ENCODE assay signal across 11 cellular contexts in genomic region chr17:76145231-76146052, GRCh38. TPM values are rescaled to one million over a fixed set of nuclear protein-coding genes. Genes with fewer than 3 reads are reported as not detected.
DNase-seq lines count a peak whose midpoint lies in the region; ATAC-seq, FAIRE-seq and TF ChIP-seq lines count a peak whose summit lies in the region.
"Had no signal": no experiment of that assay in that cellular context is flagged by ENCODE, and none has a peak within 500 bp of the region (broad histone marks: within the 10 kb centered on the region; RNA-seq: fewer than 3 reads in every experiment).

No MANE protein-coding gene starts in this region.

- TF ChIP-seq CTCF in OCI-LY7 (conservative IDR thresholded peaks at IDR 0.05; ENCODE audit: low read length) (no peak), GM12878 (IDR thresholded peaks at IDR 0.05 in 2 of 3, conservative IDR thresholded peaks at IDR 0.05 in 1 of 3; ENCODE audit: control insufficient read depth in 2 of 3, extremely low read depth in 1 of 3, insufficient read depth in 1 of 3, low read depth in 3 of 3, low read length in 3 of 3) (no peak)

- 33% methylated on average over 25 of the region's 25 CpGs for WGBS in GM12878 (ENCODE audit: insufficient coverage, insufficient replicate concordance, low lambda C conversion rate, missing lambda C conversion rate)

- H3K9me3 Mint-ChIP-seq in stimulated activated effector memory CD8-positive, alpha-beta T cell treated with anti-CD3 and anti-CD28 coated beads, Interleukin-12 subunit alpha, Interleukin-12 subunit beta, amount 100 ng/mL, for 72 hours, result no peaks in the 10 kb centered on the region
- H3K9me3 Mint-ChIP-seq: neural crest cell had no signal

- POLR2A ChIA-PET in OCI-LY7 (lab: Charles Lee) (interaction anchor here (0.6 to 3.1 kb wide), 12 partner anchors 12 to 290 kb away, joined by 3 to 14 read pairs (median 4); no protein-coding TSS in a partner anchor), GM12878 (lab: Charles Lee) (interaction anchor here (0.6 to 1.0 kb wide), 2 partner anchors 42 to 947 kb away, joined by 3 to 4 read pairs; no protein-coding TSS in a partner anchor)

- peak overlapping the region; percentile 18 for H3K9ac ChIP-seq in GM12878 (ENCODE audit: control insufficient read depth, insufficient read depth, low read length)

- peaks cover 62% of the 10 kb centered on the region for H3K4me1 Mint-ChIP-seq in stimulated activated effector memory CD8-positive, alpha-beta T cell treated with anti-CD3 and anti-CD28 coated beads, Interleukin-12 subunit alpha, Interleukin-12 subunit beta, amount 100 ng/mL, for 72 hours

- H3K4me1 ChIP-seq in OCI-LY7 (ENCODE audit: insufficient read depth, low read length, poor library complexity, severe bottlenecking) (peaks cover 66% of the 10 kb centered on the region), GM12878 (ENCODE audit: control insufficient read depth, insufficient read depth, low read length) (peaks cover 30% of the 10 kb centered on the region)

- peak overlapping the region; percentile 69 for H3K4me2 ChIP-seq in OCI-LY7 (ENCODE audit: low read length)
- H3K4me2 ChIP-seq in GM12878 (ENCODE audit: control insufficient read depth, insufficient read depth), result peak overlapping the region; percentile 81

- peak overlapping the region; percentile 48 for H3K4me3 ChIP-seq in OCI-LY7 (ENCODE audit: low read depth, low read length, poor library complexity, severe bottlenecking)
- no peak overlapping the region for H3K4me3 ChIP-seq in GM12878

- in situ Hi-C loops in GM12878 (cut with MboI), result no loop called here

- intact Hi-C loops in OCI-LY7 (cut with micrococcal nuclease; ENCODE audit: unreplicated experiment) (loop anchor here (2.0 kb wide), 1 partner anchor 127 kb away; no protein-coding TSS in a partner anchor), GM12878 (cut with micrococcal nuclease; ENCODE audit: unreplicated experiment) (no loop called here)

- peaks cover 16% of the 10 kb centered on the region for H3K36me3 Mint-ChIP-seq in stimulated activated effector memory CD8-positive, alpha-beta T cell treated with anti-CD3 and anti-CD28 coated beads, Interleukin-12 subunit alpha, Interleukin-12 subunit beta, amount 100 ng/mL, for 72 hours

- no peaks in the 10 kb centered on the region for H4K20me1 ChIP-seq in OCI-LY7 (ENCODE audit: insufficient read depth, low read length)
- H4K20me1 ChIP-seq in GM12878 (ENCODE audit: control insufficient read depth, insufficient read depth), result no peaks in the 10 kb centered on the region

- no peak for TF ChIP-seq EP300 in GM12878 (IDR thresholded peaks at IDR 0.05; ENCODE audit: borderline replicate concordance in 1 of 2, control insufficient read depth in 1 of 2, low read depth in 2 of 2, low read length in 2 of 2)

- H2AFZ ChIP-seq in OCI-LY7 (ENCODE audit: low read length) (peak overlapping the region; percentile 83), GM12878 (ENCODE audit: control insufficient read depth, low read depth, low read length) (peak overlapping the region; percentile 83)

- no peaks in the 10 kb centered on the region for H3K9me2 ChIP-seq in OCI-LY7 (ENCODE audit: insufficient read depth, low read length)

- no peaks in the 10 kb centered on the region for H3K9me3 ChIP-seq in OCI-LY7 (ENCODE audit: low read length)
- no peaks in the 10 kb centered on the region for H3K9me3 ChIP-seq in GM12878 (replicated peaks; ENCODE audit: control insufficient read depth, insufficient read depth, low read length)

- FAIRE-seq in GM19239 (lab: Jason Lieb, UNC) (peak; percentile 90), GM12878 (lab: Jason Lieb, UNC) (peak; percentile 74), HTR-8/SVneo (lab: Jason Lieb, UNC) (no peak)

- CTCF ChIA-PET in OCI-LY7 (lab: Charles Lee; ENCODE audit: unreplicated experiment), result interaction anchor here (0.6 to 1.8 kb wide), 4 partner anchors 11 to 124 kb away, joined by 3 to 6 read pairs (median 3); no protein-coding TSS in a partner anchor
- CTCF ChIA-PET in GM12878 (lab: Yijun Ruan, JAX), result interaction anchor here (0.7 to 1.8 kb wide), 6 partner anchors 19 to 134 kb away, joined by 3 to 6 read pairs (median 4); no protein-coding TSS in a partner anchor

- H3K36me3 ChIP-seq in OCI-LY7 (ENCODE audit: insufficient read depth, low read length), result no peaks in the 10 kb centered on the region
- no peaks in the 10 kb centered on the region for H3K36me3 ChIP-seq in GM12878 (ENCODE audit: control insufficient read depth in 2 of 2, insufficient read depth in 2 of 2, low read length in 1 of 2)

- no peak for TF ChIP-seq RAD21 in GM12878 (IDR thresholded peaks at IDR 0.05; ENCODE audit: insufficient read depth, low read depth, low read length)

- H3K27me3 ChIP-seq in GM12878 (replicated peaks in 1 of 2; ENCODE audit: control insufficient read depth in 2 of 2, insufficient read depth in 2 of 2, low read length in 1 of 2), result peaks cover 2% of the 10 kb centered on the region in 2 experiments; a peak in 3 of 4 replicates

- peak overlapping the region; percentile 98 for H3K27ac Mint-ChIP-seq in stimulated activated effector memory CD8-positive, alpha-beta T cell treated with anti-CD3 and anti-CD28 coated beads, Interleukin-12 subunit alpha, Interleukin-12 subunit beta, amount 100 ng/mL, for 72 hours

- peak; percentile 62 for TF ChIP-seq POLR2A in GM12878 (IDR thresholded peaks at IDR 0.05; ENCODE audit: low read depth, low read length)

- H3K4me3 Mint-ChIP-seq in stimulated activated effector memory CD8-positive, alpha-beta T cell treated with anti-CD3 and anti-CD28 coated beads, Interleukin-12 subunit alpha, Interleukin-12 subunit beta, amount 100 ng/mL, for 72 hours, result peak overlapping the region; percentile 72
- H3K4me3 Mint-ChIP-seq: neural crest cell had no signal

- BruUV-seq in OCI-LY7 (replicated peaks; lab: Mats Ljungman, UMichigan), result TSS peak; percentile 88
- BruUV-seq in GM12878 (replicated peaks; lab: Mats Ljungman, UMichigan), result no TSS peak

- H3K27ac ChIP-seq in OCI-LY7 (ENCODE audit: low read depth, low read length, poor library complexity, severe bottlenecking) (peak overlapping the region; percentile 70), GM12878 (ENCODE audit: control insufficient read depth, insufficient read depth) (peak overlapping the region; percentile 74)

- H3K79me2 ChIP-seq in OCI-LY7 (ENCODE audit: insufficient read depth, low read depth, low read length) (no peaks in the 10 kb centered on the region), GM12878 (ENCODE audit: control insufficient read depth, insufficient read depth, low read length) (no peaks in the 10 kb centered on the region)

- RAD21 ChIA-PET in GM12878 (lab: Charles Lee; ENCODE audit: unreplicated experiment), result interaction anchor here (0.8 to 1.3 kb wide), 2 partner anchors 18 to 134 kb away, joined by 3 to 5 read pairs; no protein-coding TSS in a partner anchor

- DNase-seq in GM19239 (ENCODE audit: insufficient read length, low spot score) (no peak), OCI-LY7 (ENCODE audit: low spot score) (peak; percentile 80), GM12878 (ENCODE audit: low read depth, low spot score) (peak; percentile 19), HTR-8/SVneo (ENCODE audit: insufficient read length, low spot score) (no peak)
- no peak for DNase-seq in stimulated activated effector memory CD8-positive, alpha-beta T cell treated with anti-CD3 and anti-CD28 coated beads, Interleukin-12 subunit alpha, Interleukin-12 subunit beta, amount 100 ng/mL, for 72 hours (ENCODE audit: low spot score in 2 of 2)
- no peak for DNase-seq in NK-92 treated with Interleukin-12 subunit alpha and Interleukin-12 subunit beta, amount 100 ng/mL, for 24 hours (lab: John Stamatoyannopoulos, UW)
- DNase-seq: NCI-H524 had no signal

- SMC1A ChIA-PET in GM12878 (lab: Charles Lee; ENCODE audit: uncharacterized antibody, unreplicated experiment), result interaction anchor here (0.8 to 2.7 kb wide), 6 partner anchors 19 to 134 kb away, joined by 3 to 13 read pairs (median 6); no protein-coding TSS in a partner anchor

- ATAC-seq in GM12878 (peak; percentile 44), GM21381 (IDR thresholded peaks at IDR 0.05; ENCODE audit: unreplicated experiment) (no peak), HG03039 (IDR thresholded peaks at IDR 0.05; ENCODE audit: unreplicated experiment) (no peak)
- peak; percentile 43 for ATAC-seq in stimulated activated effector memory CD8-positive, alpha-beta T cell treated with anti-CD3 and anti-CD28 coated beads, Interleukin-12 subunit alpha, Interleukin-12 subunit beta, amount 100 ng/mL, for 72 hours

RNA-seq across cellular contexts. Expression of gene FOXJ1, which starts 4.4 kb away (rescaled TPM):
- not detected in 2 replicates for total RNA-seq in OCI-LY7 (2014; rRNA removed; shearing (Covaris generic))
- total RNA-seq in OCI-LY7 (2022), result not detected in 2 replicates
- not detected in 2 replicates for total RNA-seq in GM12878 (2013; cell fraction: nucleolus; rRNA removed)
- total RNA-seq in GM12878 (2014; rRNA removed), result not detected in 2 replicates
- total RNA-seq in GM12878 (2014; rRNA removed; fragmentation: Illumina TruSeq; extraction: Trizol), result not detected in 2 replicates
- total RNA-seq in GM12878 (2021), result not detected in 2 replicates
- polyA plus RNA-seq in GM12878 (2011; ENCODE audit: low read depth), result not detected
- not detected in 2 replicates for polyA plus RNA-seq in GM12878 (2011; rRNA removed)
- not detected in 2 replicates for polyA plus RNA-seq in GM12878 (2011; cell fraction: cytosol; rRNA removed)
- not detected in 2 replicates for polyA plus RNA-seq in GM12878 (2011; cell fraction: nucleus; rRNA removed)
- 0.11 TPM in 1 of 2 replicates, not detected in the other for polyA plus RNA-seq in GM12878 (2012)
- polyA plus RNA-seq in GM12878 (2014; fragmentation: Illumina TruSeq; extraction: Trizol), result not detected in 2 replicates
- polyA plus RNA-seq in GM12878 (2014; fragmentation: Nextera tagmentation; extraction: Ambion mirVana), result not detected
- not detected in 2 replicates for polyA plus RNA-seq in GM12878 (2014; rRNA removed)
- polyA plus RNA-seq in GM12878 (2016; fragmentation: Nextera tagmentation; extraction: Ambion mirVana), result not detected
- not detected in 2 replicates for polyA minus RNA-seq in GM12878 (2011; rRNA and poly(A)+ RNA removed)
- polyA minus RNA-seq in GM12878 (2011; cell fraction: cytosol; rRNA and poly(A)+ RNA removed), result not detected in 2 replicates
- polyA minus RNA-seq in GM12878 (2011; cell fraction: nucleus; rRNA and poly(A)+ RNA removed), result not detected in 2 replicates
- total RNA-seq: dermis microvascular lymphatic vessel endothelial cell had no signal

RNA-seq across cellular contexts. Expression of gene EXOC7, which starts 41.9 kb away (rescaled TPM):
- total RNA-seq in OCI-LY7 (2014; rRNA removed; shearing (Covaris generic)), result 118 and 122 TPM in 2 replicates
- total RNA-seq in OCI-LY7 (2022), result 173 and 175 TPM in 2 replicates
- 141 and 143 TPM in 2 replicates for total RNA-seq in GM12878 (2013; cell fraction: nucleolus; rRNA removed)
- 45.0 and 47.8 TPM in 2 replicates for total RNA-seq in GM12878 (2014; rRNA removed)
- 32.3 and 36.3 TPM in 2 replicates for total RNA-seq in GM12878 (2014; rRNA removed; fragmentation: Illumina TruSeq; extraction: Trizol)
- 64.9 and 71.3 TPM in 2 replicates for total RNA-seq in GM12878 (2021)
- 22.3 TPM for polyA plus RNA-seq in GM12878 (2011; ENCODE audit: low read depth)
- 46.4 and 59.8 TPM in 2 replicates for polyA plus RNA-seq in GM12878 (2011; rRNA removed)
- 59.3 and 75.5 TPM in 2 replicates for polyA plus RNA-seq in GM12878 (2011; cell fraction: cytosol; rRNA removed)
- 197 and 273 TPM in 2 replicates for polyA plus RNA-seq in GM12878 (2011; cell fraction: nucleus; rRNA removed)
- 35.8 and 64.1 TPM in 2 replicates for polyA plus RNA-seq in GM12878 (2012)
- 17.2 and 35.5 TPM in 2 replicates for polyA plus RNA-seq in GM12878 (2014; fragmentation: Illumina TruSeq; extraction: Trizol)
- polyA plus RNA-seq in GM12878 (2014; fragmentation: Nextera tagmentation; extraction: Ambion mirVana), result 10 to 100 TPM; 18.8 to 25.5 TPM
- 51.0 and 52.7 TPM in 2 replicates for polyA plus RNA-seq in GM12878 (2014; rRNA removed)
- polyA plus RNA-seq in GM12878 (2016; fragmentation: Nextera tagmentation; extraction: Ambion mirVana), result 10 to 100 TPM; 48.6 to 59.0 TPM
- 77.7 and 98.1 TPM in 2 replicates for polyA minus RNA-seq in GM12878 (2011; rRNA and poly(A)+ RNA removed)
- polyA minus RNA-seq in GM12878 (2011; cell fraction: cytosol; rRNA and poly(A)+ RNA removed), result 25.5 and 37.9 TPM in 2 replicates
- 53.9 and 91.8 TPM in 2 replicates for polyA minus RNA-seq in GM12878 (2011; cell fraction: nucleus; rRNA and poly(A)+ RNA removed)

Comparison
In these comparisons a context has a peak if more than half of its experiments do, and no peak if none do; other contexts are left out.
1. DNase-seq: peak in OCI-LY7 (single experiment) and GM12878 (single experiment); none in GM19239 (single experiment), stimulated activated effector memory CD8-positive, alpha-beta T cell treated with anti-CD3 and anti-CD28 coated beads, Interleukin-12 subunit alpha, Interleukin-12 subunit beta, amount 100 ng/mL, for 72 hours (0 of 2), NK-92 treated with Interleukin-12 subunit alpha and Interleukin-12 subunit beta, amount 100 ng/mL, for 24 hours (single experiment) and HTR-8/SVneo (single experiment).
2. ATAC-seq: peak in GM12878 (single experiment) and stimulated activated effector memory CD8-positive, alpha-beta T cell treated with anti-CD3 and anti-CD28 coated beads, Interleukin-12 subunit alpha, Interleukin-12 subunit beta, amount 100 ng/mL, for 72 hours (single experiment); none in GM21381 (single experiment) and HG03039 (single experiment).